In genomic region chr13:90454002-90454636, GRCh38 we compare ENCODE assay signal across 22 cellular contexts.
"Had no signal": no experiment of that assay in that cellular context is flagged by ENCODE, and none has a peak within 500 bp of the region (broad histone marks: within the 10 kb centered on the region; RNA-seq: fewer than 3 reads in every experiment).

No MANE protein-coding gene starts in this region.

- H3K36me3 ChIP-seq: brain microvascular endothelial cell, esophagus squamous epithelium, left ventricle myocardium inferior, neutrophil, right lobe of liver, tibial nerve had no signal

- H3K4me3 ChIP-seq: esophagus squamous epithelium, left ventricle myocardium inferior, right lobe of liver, tibial nerve had no signal

- H3K27me3 ChIP-seq: brain microvascular endothelial cell, esophagus squamous epithelium, neutrophil, right lobe of liver, tibial nerve had no signal

- ATAC-seq: activated CD8-positive, alpha-beta T cell treated with anti-CD3 and anti-CD28 coated beads for 36 hours; activated T-cell treated with anti-CD3 and anti-CD28 coated beads, Interleukin-2, amount 50 U/mL, for 4 hours; activated T-helper 17 cell treated with anti-CD3 and anti-CD28 coated beads, Interleukin-2, amount 50 U/mL, for 72 hours; right lobe of liver had no signal

- H3K27ac ChIP-seq: brain microvascular endothelial cell, epithelial cell of prostate, esophagus squamous epithelium, left ventricle myocardium inferior, neutrophil, right lobe of liver, tibial nerve had no signal

- H3K9me3 ChIP-seq: esophagus squamous epithelium, left ventricle myocardium inferior, neutrophil, right lobe of liver, tibial nerve had no signal

- DNase-seq: activated CD4-positive, alpha-beta T cell treated with anti-CD3 and anti-CD28 coated beads for 1 hour; activated CD4-positive, alpha-beta T cell treated with anti-CD3 and anti-CD28 coated beads, Interleukin-2, amount 50 U/mL, for 1 hour; activated CD8-positive, alpha-beta T cell treated with anti-CD3 and anti-CD28 coated beads for 36 hours; activated gamma-delta T cell treated with Interleukin-2 at 50 U/mL for 16 hours; activated naive CD4-positive, alpha-beta T cell treated with anti-CD3 and anti-CD28 coated beads, Interleukin-2, amount 50 U/mL, for 16 hours; activated T-cell treated with anti-CD3 and anti-CD28 coated beads, Interleukin-2, amount 50 U/mL, for 4 hours; amniotic stem cell; brain microvascular endothelial cell; caudate nucleus; endodermal cell; esophagus squamous epithelium; left ventricle myocardium inferior; right lobe of liver; stimulated activated CD4-positive, alpha-beta T cell treated with anti-CD3 and anti-CD28 coated beads, Interleukin-2, amount 100 ng/mL, for 48 hours; stimulated activated naive CD4-positive, alpha-beta T cell treated with Interleukin-2 at 50 U/mL for 16 hours had no signal

- H3K4me1 ChIP-seq: esophagus squamous epithelium, left ventricle myocardium inferior, right lobe of liver, tibial nerve had no signal

- FAIRE-seq: astrocyte, frontal cortex, islet of Langerhans had no signal
